ENCODE assay signal across 17 cellular contexts in the genomic region with DNA sequence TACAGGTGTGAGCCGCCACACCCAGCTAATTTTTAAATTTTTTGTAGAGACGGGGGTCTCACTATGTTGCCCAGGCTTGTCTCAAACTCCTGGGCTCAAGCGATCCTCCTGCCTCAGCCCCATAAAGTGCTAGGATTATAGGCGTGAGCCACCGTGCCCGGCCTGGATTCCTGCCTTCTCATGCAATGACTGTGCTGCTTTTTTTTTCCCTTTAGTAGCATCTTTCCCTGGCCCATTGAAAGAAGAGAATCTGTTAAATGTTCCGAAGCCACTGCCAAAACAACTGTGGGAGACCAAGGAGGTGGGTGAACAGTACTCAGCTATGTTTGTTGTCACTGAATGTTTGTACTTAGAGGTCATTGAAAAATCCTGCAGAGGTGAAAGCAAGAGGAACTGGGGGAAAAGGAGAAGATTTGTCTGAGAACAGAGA.
DNase-seq lines count a peak whose midpoint lies in the region; ATAC-seq and TF ChIP-seq lines count a peak whose summit lies in the region.
"Had no signal": no experiment of that assay in that cellular context is flagged by ENCODE, and none has a peak within 500 bp of the region (broad histone marks: within the 10 kb centered on the region; RNA-seq: fewer than 3 reads in every experiment).

No MANE protein-coding gene starts in this region.

- H3K4me3 ChIP-seq in CD4-positive, CD25-positive, alpha-beta regulatory T cell (ENCODE audit: low read depth, low read length), result no peak overlapping the region
- no peak overlapping the region for H3K4me3 ChIP-seq in GM23338
- H3K4me3 ChIP-seq: BLaER1, skin epidermis had no signal

- H4K20me1 ChIP-seq in GM23338 (replicated peaks; ENCODE audit: insufficient read depth), result no peaks in the 10 kb centered on the region
- H4K20me1 ChIP-seq: BLaER1 had no signal

- H2AFZ ChIP-seq in GM23338, result no peak overlapping the region

- H3F3A ChIP-seq in GM23338 (replicated peaks; ENCODE audit: low read depth), result no peaks in the 10 kb centered on the region

- H3K27me3 Mint-ChIP-seq in CD4-positive, CD25-positive, alpha-beta regulatory T cell, result no peaks in the 10 kb centered on the region
- H3K27me3 Mint-ChIP-seq in GM23338 (ENCODE audit: insufficient read depth, low read depth, poor library complexity), result peaks cover 5% of the 10 kb centered on the region
- H3K27me3 Mint-ChIP-seq: central memory CD8-positive, alpha-beta T cell; stimulated activated naive CD8-positive, alpha-beta T cell treated with anti-CD3 and anti-CD28 coated beads, Interleukin-15, amount 100 ng/mL, for 72 hours had no signal

- no peak for TF ChIP-seq CTCF in GM23338 (conservative IDR thresholded peaks at IDR 0.05; ENCODE audit: low read depth in 2 of 2)

- no peak overlapping the region for H3K4me3 Mint-ChIP-seq in CD4-positive, CD25-positive, alpha-beta regulatory T cell
- H3K4me3 Mint-ChIP-seq in GM23338, result no peak overlapping the region
- H3K4me3 Mint-ChIP-seq: activated naive CD4-positive, alpha-beta T cell treated with anti-CD3 and anti-CD28 coated beads for 36 hours; central memory CD8-positive, alpha-beta T cell; immature natural killer cell; stimulated activated naive CD8-positive, alpha-beta T cell treated with anti-CD3 and anti-CD28 coated beads, Interleukin-15, amount 100 ng/mL, for 72 hours had no signal

- no peaks in the 10 kb centered on the region for H3K79me2 ChIP-seq in GM23338 (replicated peaks; ENCODE audit: insufficient read depth)

- peaks cover 41% of the 10 kb centered on the region for H3K36me3 ChIP-seq in CD4-positive, CD25-positive, alpha-beta regulatory T cell (ENCODE audit: control insufficient read depth, insufficient read depth, low read length)
- no peaks in the 10 kb centered on the region; the same call in 1 of the 2 replicates for H3K36me3 ChIP-seq in GM23338 (ENCODE audit: insufficient read depth)

- H3K27me3 ChIP-seq in CD4-positive, CD25-positive, alpha-beta regulatory T cell (ENCODE audit: control insufficient read depth, insufficient read depth, low read length), result no peaks in the 10 kb centered on the region
- H3K27me3 ChIP-seq in GM23338 (ENCODE audit: insufficient read depth), result no peaks in the 10 kb centered on the region
- H3K27me3 ChIP-seq: BLaER1 had no signal

- peak overlapping the region; percentile 51 to 64 (median 55) for H3K27ac Mint-ChIP-seq in CD4-positive, CD25-positive, alpha-beta regulatory T cell
- peak overlapping the region; percentile 74 for H3K27ac Mint-ChIP-seq in GM23338
- H3K27ac Mint-ChIP-seq: activated naive CD4-positive, alpha-beta T cell treated with anti-CD3 and anti-CD28 coated beads for 36 hours had no signal

- no peaks in the 10 kb centered on the region for H3K9me3 ChIP-seq in CD4-positive, CD25-positive, alpha-beta regulatory T cell (ENCODE audit: control insufficient read depth in 2 of 2, low read length in 2 of 2)
- H3K9me3 ChIP-seq: BLaER1 had no signal

- H3K9me2 ChIP-seq in GM23338 (ENCODE audit: insufficient read depth), result no peaks in the 10 kb centered on the region

- peaks cover 48% of the 10 kb centered on the region for H3K36me3 Mint-ChIP-seq in CD4-positive, CD25-positive, alpha-beta regulatory T cell
- no peaks in the 10 kb centered on the region for H3K36me3 Mint-ChIP-seq in GM23338 (ENCODE audit: low read depth)

- H3K27ac ChIP-seq in CD4-positive, CD25-positive, alpha-beta regulatory T cell (ENCODE audit: insufficient read depth, low read length, poor library complexity, severe bottlenecking), result peak overlapping the region; percentile 1
- no peak overlapping the region for H3K27ac ChIP-seq in GM23338 (ENCODE audit: low read depth)
- H3K27ac ChIP-seq: BLaER1 had no signal

- H3K4me1 Mint-ChIP-seq in CD4-positive, CD25-positive, alpha-beta regulatory T cell, result peaks cover 23 to 52% (median 28%) of the 10 kb centered on the region in 4 donors
- peaks cover 18% of the 10 kb centered on the region for H3K4me1 Mint-ChIP-seq in GM23338

- no peak for DNase-seq in CD4-positive, CD25-positive, alpha-beta regulatory T cell
- DNase-seq in GM23338 (ENCODE audit: low spot score) (peak; percentile 33), astrocyte of the hippocampus (ENCODE audit: low read depth, low spot score) (peak; percentile 35), pons (ENCODE audit: low spot score) (peak; percentile 72)
- no peak for DNase-seq in NK-92 treated with Interleukin-12 subunit alpha and Interleukin-12 subunit beta, amount 100 ng/mL, for 24 hours (lab: John Stamatoyannopoulos, UW)
- DNase-seq in stimulated activated CD4-positive, alpha-beta T cell treated with anti-CD3 and anti-CD28 coated beads, Interleukin-15, amount 100 ng/mL, for 24 hours, result no peak
- DNase-seq in stimulated activated naive CD4-positive, alpha-beta T cell (lab: John Stamatoyannopoulos, UW), result no peak
- DNase-seq: activated naive CD4-positive, alpha-beta T cell treated with anti-CD3 and anti-CD28 coated beads for 36 hours; DND-41; immature natural killer cell; mammary epithelial cell; stimulated activated naive CD8-positive, alpha-beta T cell treated with anti-CD3 and anti-CD28 coated beads, Interleukin-15, amount 100 ng/mL, for 72 hours had no signal

- ATAC-seq in CD4-positive, CD25-positive, alpha-beta regulatory T cell (ENCODE audit: low read depth in 2 of 2), result no peak
- ATAC-seq in GM23338 (peak; percentile 28; the same call in 2 of the 3 replicates), HG03135 (IDR thresholded peaks at IDR 0.05; ENCODE audit: unreplicated experiment) (no peak)
- ATAC-seq: HepG2 had no signal

- H3K4me2 ChIP-seq in GM23338, result 0 out of 2 replicates have a peak overlapping the region, but pooled peaks have one; percentile 17
- H3K4me2 ChIP-seq: BLaER1 had no signal

- H3K9me3 Mint-ChIP-seq in CD4-positive, CD25-positive, alpha-beta regulatory T cell, result no peaks in the 10 kb centered on the region
- no peaks in the 10 kb centered on the region for H3K9me3 Mint-ChIP-seq in GM23338
- H3K9me3 Mint-ChIP-seq: activated naive CD4-positive, alpha-beta T cell treated with anti-CD3 and anti-CD28 coated beads for 36 hours; central memory CD8-positive, alpha-beta T cell; immature natural killer cell; stimulated activated naive CD8-positive, alpha-beta T cell treated with anti-CD3 and anti-CD28 coated beads, Interleukin-15, amount 100 ng/mL, for 72 hours had no signal

- H3K4me1 ChIP-seq in CD4-positive, CD25-positive, alpha-beta regulatory T cell (ENCODE audit: control insufficient read depth, insufficient read depth, low read length, poor library complexity, severe bottlenecking), result peaks cover 22% of the 10 kb centered on the region
- peaks cover 13% of the 10 kb centered on the region; the same call in 1 of the 2 replicates for H3K4me1 ChIP-seq in GM23338 (ENCODE audit: insufficient read depth)

TF ChIP-seq in GM23338, 12 proteins besides CTCF, POLR2A, EP300 and RAD21 (continues in another document):
- TF ChIP-seq POLR2AphosphoS5 (IDR thresholded peaks at IDR 0.05; ENCODE audit: low read depth) (no peak), EZH2phosphoT487 (IDR thresholded peaks at IDR 0.05; ENCODE audit: unreplicated experiment) (no peak), CREB1 (CRISPR knock-in tag; IDR thresholded peaks at IDR 0.05; ENCODE audit: low read depth) (no peak), NANOG (IDR thresholded peaks at IDR 0.05; ENCODE audit: borderline replicate concordance) (no peak), ZNF331 (CRISPR knock-in tag; IDR thresholded peaks at IDR 0.05; ENCODE audit: low read depth) (no peak), ZNF114 (CRISPR knock-in tag; IDR thresholded peaks at IDR 0.05) (no peak), STAT1 (IDR thresholded peaks at IDR 0.05; ENCODE audit: unreplicated experiment) (no peak), EZH2 (IDR thresholded peaks at IDR 0.05; ENCODE audit: low read depth, unreplicated experiment) (no peak)
- TF ChIP-seq, protein P1, sequence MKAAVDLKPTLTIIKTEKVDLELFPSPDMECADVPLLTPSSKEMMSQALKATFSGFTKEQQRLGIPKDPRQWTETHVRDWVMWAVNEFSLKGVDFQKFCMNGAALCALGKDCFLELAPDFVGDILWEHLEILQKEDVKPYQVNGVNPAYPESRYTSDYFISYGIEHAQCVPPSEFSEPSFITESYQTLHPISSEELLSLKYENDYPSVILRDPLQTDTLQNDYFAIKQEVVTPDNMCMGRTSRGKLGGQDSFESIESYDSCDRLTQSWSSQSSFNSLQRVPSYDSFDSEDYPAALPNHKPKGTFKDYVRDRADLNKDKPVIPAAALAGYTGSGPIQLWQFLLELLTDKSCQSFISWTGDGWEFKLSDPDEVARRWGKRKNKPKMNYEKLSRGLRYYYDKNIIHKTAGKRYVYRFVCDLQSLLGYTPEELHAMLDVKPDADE (IDR thresholded peaks at IDR 0.05), result no peak

Comparison
In these comparisons a context has a peak if more than half of its experiments do, and no peak if none do; other contexts are left out.
1. DNase-seq: peak in GM23338 (single experiment), astrocyte of the hippocampus (single experiment) and pons (single experiment); none in CD4-positive, CD25-positive, alpha-beta regulatory T cell (0 of 3), NK-92 treated with Interleukin-12 subunit alpha and Interleukin-12 subunit beta, amount 100 ng/mL, for 24 hours (single experiment), stimulated activated CD4-positive, alpha-beta T cell treated with anti-CD3 and anti-CD28 coated beads, Interleukin-15, amount 100 ng/mL, for 24 hours (single experiment) and stimulated activated naive CD4-positive, alpha-beta T cell (0 of 6).